In the genomic region with DNA sequence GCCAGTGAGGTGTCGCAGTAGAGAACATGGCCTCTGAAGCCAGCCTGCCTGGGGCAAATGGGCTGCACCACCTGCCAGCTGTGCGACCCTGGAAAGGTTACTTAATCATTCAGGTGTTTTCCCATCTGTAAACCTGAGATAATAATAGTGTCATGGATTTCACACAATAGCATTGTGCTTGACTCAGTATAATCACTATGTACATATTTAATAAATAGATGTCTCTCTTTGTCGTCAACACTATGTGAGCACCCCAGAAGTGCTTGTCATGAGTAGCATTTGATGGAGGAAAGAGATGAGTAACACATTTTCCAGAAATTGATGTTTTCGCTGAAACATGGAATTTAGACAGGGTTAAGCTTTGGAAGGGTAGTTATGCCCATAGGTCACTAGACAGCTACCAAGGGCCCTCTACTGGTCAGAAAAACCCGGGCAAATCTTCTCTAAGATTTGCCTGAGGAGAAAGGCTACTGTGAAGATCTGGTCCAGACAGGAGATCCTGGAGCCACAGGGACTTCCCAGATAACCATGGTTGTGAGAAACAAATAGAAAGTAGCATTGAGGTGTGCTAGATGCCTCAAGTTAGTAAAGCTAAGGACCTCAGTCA, we compare ENCODE assay signal across 8 cellular contexts. TPM values are rescaled to one million over a fixed set of nuclear protein-coding genes. Genes with fewer than 3 reads are reported as not detected.
A peak's percentile ranks its signal among the peaks of the same experiment; 100 is the strongest.
DNase-seq lines count a peak whose midpoint lies in the region; ATAC-seq, FAIRE-seq and TF ChIP-seq lines count a peak whose summit lies in the region.

No MANE protein-coding gene starts in this region.

- H3K36me3 ChIP-seq in bronchial epithelial cell (ENCODE audit: control insufficient read depth, insufficient read depth, low read length) (no peaks in the 10 kb centered on the region), lower lobe of right lung (no peaks in the 10 kb centered on the region), aorta (ENCODE audit: control insufficient read depth in 1 of 2, insufficient read depth in 2 of 2, low read length in 1 of 2) (no peaks in the 10 kb centered on the region)

- peak; percentile 60 for ATAC-seq in Right ventricle myocardium inferior
- peak; percentile 74 to 92 for ATAC-seq in lower lobe of right lung
- no peak for ATAC-seq in aorta (ENCODE audit: low FRiP score)
- ATAC-seq in stimulated activated effector memory CD8-positive, alpha-beta T cell treated with anti-CD3 and anti-CD28 coated beads, Interleukin-12 subunit alpha, Interleukin-12 subunit beta, amount 100 ng/mL, for 72 hours: no peak

- H3K27ac Mint-ChIP-seq in stimulated activated effector memory CD8-positive, alpha-beta T cell treated with anti-CD3 and anti-CD28 coated beads, Interleukin-12 subunit alpha, Interleukin-12 subunit beta, amount 100 ng/mL, for 72 hours: no peak overlapping the region

- no peaks in the 10 kb centered on the region for H3K4me1 ChIP-seq in lower lobe of right lung
- H3K4me1 ChIP-seq in aorta (ENCODE audit: control insufficient read depth in 1 of 2, insufficient read depth in 2 of 2, low read length in 2 of 2): no peaks in the 10 kb centered on the region

- no peaks in the 10 kb centered on the region for H3K36me3 Mint-ChIP-seq in stimulated activated effector memory CD8-positive, alpha-beta T cell treated with anti-CD3 and anti-CD28 coated beads, Interleukin-12 subunit alpha, Interleukin-12 subunit beta, amount 100 ng/mL, for 72 hours

- no peak overlapping the region for H3K4me3 Mint-ChIP-seq in stimulated activated effector memory CD8-positive, alpha-beta T cell treated with anti-CD3 and anti-CD28 coated beads, Interleukin-12 subunit alpha, Interleukin-12 subunit beta, amount 100 ng/mL, for 72 hours

- 75 to 77% methylated on average over 5 of the region's 5 CpGs for WGBS in aorta, 2 donors

- intact Hi-C loops in Right ventricle myocardium inferior (cut with DNase I): loop anchor here (1.0 to 10.0 kb wide), 2 partner anchors 102 to 188 kb away; no protein-coding TSS in a partner anchor
- intact Hi-C loops in cardiac septum (cut with DNase I): loop anchor here (1.0 to 10.0 kb wide), 2 partner anchors 101 to 188 kb away; no protein-coding TSS in a partner anchor
- intact Hi-C loops in lower lobe of right lung (cut with DNase I): no loop called here
- intact Hi-C loops in aorta (cut with DNase I): loop anchor here in 1 of 2 donors (2.0 to 10.0 kb wide), 3 partner anchors 100 to 212 kb away; no protein-coding TSS in a partner anchor

- DNase-seq in Right ventricle myocardium inferior (ENCODE audit: missing footprints): no peak
- DNase-seq in cardiac septum (ENCODE audit: low spot score): no peak
- DNase-seq in NCI-H146 (lab: John Stamatoyannopoulos, UW): peak; percentile 38
- peak; percentile 38 for DNase-seq in bronchial epithelial cell (ENCODE audit: low read depth)
- DNase-seq in lower lobe of right lung: no peak
- DNase-seq in GM12891 (ENCODE audit: insufficient read length, low spot score): no peak
- no peak for DNase-seq in aorta
- no peak for DNase-seq in stimulated activated effector memory CD8-positive, alpha-beta T cell treated with anti-CD3 and anti-CD28 coated beads, Interleukin-12 subunit alpha, Interleukin-12 subunit beta, amount 100 ng/mL, for 72 hours (ENCODE audit: low spot score in 2 of 2)

- H3K9me3 Mint-ChIP-seq in stimulated activated effector memory CD8-positive, alpha-beta T cell treated with anti-CD3 and anti-CD28 coated beads, Interleukin-12 subunit alpha, Interleukin-12 subunit beta, amount 100 ng/mL, for 72 hours: no peaks in the 10 kb centered on the region

- peaks cover 15% of the 10 kb centered on the region for H3K4me1 Mint-ChIP-seq in stimulated activated effector memory CD8-positive, alpha-beta T cell treated with anti-CD3 and anti-CD28 coated beads, Interleukin-12 subunit alpha, Interleukin-12 subunit beta, amount 100 ng/mL, for 72 hours

- TF ChIP-seq CTCF in bronchial epithelial cell (IDR thresholded peaks at IDR 0.05; ENCODE audit: insufficient read depth, low read length, severe bottlenecking) (peak; percentile 79), lower lobe of right lung (IDR thresholded peaks at IDR 0.05) (peak; percentile 62)

- FAIRE-seq in bronchial epithelial cell (lab: Jason Lieb, UNC) (no peak), GM12891 (lab: Jason Lieb, UNC) (no peak)

- TF ChIP-seq POLR2A in GM12891 (IDR thresholded peaks at IDR 0.05; ENCODE audit: low read depth, low read length): no peak

- H3K27me3 ChIP-seq in bronchial epithelial cell (ENCODE audit: control insufficient read depth, insufficient read depth, low read length): no peaks in the 10 kb centered on the region
- H3K27me3 ChIP-seq in lower lobe of right lung (ENCODE audit: low read depth): no peaks in the 10 kb centered on the region
- no peaks in the 10 kb centered on the region for H3K27me3 ChIP-seq in aorta (ENCODE audit: control insufficient read depth in 1 of 2, insufficient read depth in 2 of 2, low read length in 1 of 2)

- H3K9me3 ChIP-seq in lower lobe of right lung: no peaks in the 10 kb centered on the region
- H3K9me3 ChIP-seq in aorta (ENCODE audit: control insufficient read depth, low read length): no peaks in the 10 kb centered on the region

- H3K27ac ChIP-seq in lower lobe of right lung: no peak overlapping the region
- H3K27ac ChIP-seq in aorta (ENCODE audit: low read depth in 1 of 2, low read length in 2 of 2): no peak overlapping the region

- no peak overlapping the region for H3K4me3 ChIP-seq in bronchial epithelial cell (ENCODE audit: low read depth, low read length)
- H3K4me3 ChIP-seq in lower lobe of right lung: no peak overlapping the region
- no peak overlapping the region for H3K4me3 ChIP-seq in aorta (ENCODE audit: low read length in 2 of 2)

TF ChIP-seq in GM12891, 5 proteins besides CTCF, POLR2A, EP300 and RAD21:
- no peak for TF ChIP-seq POU2F2 (IDR thresholded peaks at IDR 0.05; ENCODE audit: low read depth, low read length)
- TF ChIP-seq TAF1 (IDR thresholded peaks at IDR 0.05; ENCODE audit: low read depth, low read length): no peak
- TF ChIP-seq PAX5 (IDR thresholded peaks at IDR 0.05; ENCODE audit: insufficient read depth, low read length, severe bottlenecking): no peak
- no peak for TF ChIP-seq SPI1 (IDR thresholded peaks at IDR 0.05; ENCODE audit: low read depth, low read length)
- no peak for TF ChIP-seq POLR2AphosphoS5 (IDR thresholded peaks at IDR 0.05; ENCODE audit: low read depth, low read length)

RNA-seq across cellular contexts. Expression of a gene that starts 9.5 kb away (rescaled TPM):
- total RNA-seq in Right ventricle myocardium inferior (69.1 TPM), cardiac septum (67.6 TPM), bronchial epithelial cell (12.4 and 12.7 TPM in 2 replicates), lower lobe of right lung (58.2 TPM), aorta (10 to 100 TPM; 73.4 to 79.4 TPM)
- polyA plus RNA-seq in GM12891 (2012; ENCODE audit: low read depth, missing spikeins): 1.7 TPM
- polyA plus RNA-seq in aorta: 10 to 100 TPM; 26.5 to 38.0 TPM

Comparison
In these comparisons a context has a peak if more than half of its experiments do, and no peak if none do; other contexts are left out.
1. ATAC-seq: peak in Right ventricle myocardium inferior (single experiment) and lower lobe of right lung (2 of 2); none in aorta (single experiment) and stimulated activated effector memory CD8-positive, alpha-beta T cell treated with anti-CD3 and anti-CD28 coated beads, Interleukin-12 subunit alpha, Interleukin-12 subunit beta, amount 100 ng/mL, for 72 hours (single experiment).
2. DNase-seq: peak in NCI-H146 (single experiment) and bronchial epithelial cell (single experiment); none in Right ventricle myocardium inferior (single experiment), cardiac septum (single experiment), lower lobe of right lung (single experiment), GM12891 (single experiment), aorta (0 of 2) and stimulated activated effector memory CD8-positive, alpha-beta T cell treated with anti-CD3 and anti-CD28 coated beads, Interleukin-12 subunit alpha, Interleukin-12 subunit beta, amount 100 ng/mL, for 72 hours (0 of 2).